ENCODE assay signal across 19 cellular contexts in genomic region chr18:48323151-48323550, GRCh38.
DNase-seq lines count a peak whose midpoint lies in the region; TF ChIP-seq lines count a peak whose summit lies in the region.
"Had no signal": no experiment of that assay in that cellular context is flagged by ENCODE, and none has a peak within 500 bp of the region (broad histone marks: within the 10 kb centered on the region; RNA-seq: fewer than 3 reads in every experiment).

No MANE protein-coding gene starts in this region.

- H3K9me3 ChIP-seq in PC-9 (ENCODE audit: insufficient read depth, low read depth) (no peaks in the 10 kb centered on the region), trophoblast cell (ENCODE audit: insufficient read depth, low read depth, low read length) (no peaks in the 10 kb centered on the region)
- H3K9me3 ChIP-seq: A549; BE2C; BLaER1 treated with 17β-estradiol and CSF1 and Interleukin-3, amounts not matched to agents 10 nM and 100 nM had no signal

- WGBS in trophoblast cell (ENCODE audit: extremely low coverage, insufficient coverage, insufficient read length): no CpG with 5 or more reads among the region's 2 CpGs
- 82% methylated on average over 2 of the region's 2 CpGs for WGBS in urinary bladder

- no peak overlapping the region for H3K9ac ChIP-seq in trophoblast cell (ENCODE audit: low read length)
- H3K9ac ChIP-seq: BLaER1 treated with 17β-estradiol and CSF1 and Interleukin-3, amounts not matched to agents 10 nM and 100 nM had no signal

- no peak overlapping the region for H3K23ac ChIP-seq in trophoblast cell (ENCODE audit: low read length)

- H3F3A ChIP-seq in PC-9 (ENCODE audit: insufficient read depth, low read depth): peaks cover 11% of the 10 kb centered on the region; the same call in 1 of the 2 replicates

- no peak overlapping the region for H4K91ac ChIP-seq in trophoblast cell (ENCODE audit: low read depth, low read length)

- H3K4me3 ChIP-seq in PC-9 (no peak overlapping the region), epithelial cell of esophagus (ENCODE audit: low read length) (no peak overlapping the region), trophoblast cell (ENCODE audit: low read depth, low read length) (no peak overlapping the region), urinary bladder (ENCODE audit: low read depth, low read length) (no peak overlapping the region)
- H3K4me3 ChIP-seq: A549; BLaER1 treated with 17β-estradiol and CSF1 and Interleukin-3, amounts not matched to agents 10 nM and 100 nM; GM23338 had no signal

- no peak overlapping the region for H2BK120ac ChIP-seq in trophoblast cell (ENCODE audit: insufficient read depth, low read length, poor library complexity)

- H4K12ac ChIP-seq in trophoblast cell (ENCODE audit: low read depth, low read length): no peak overlapping the region

- no peak overlapping the region for H2AK5ac ChIP-seq in trophoblast cell (ENCODE audit: low read length)

- H4K20me1 ChIP-seq in PC-9 (ENCODE audit: insufficient read depth): no peaks in the 10 kb centered on the region
- H4K20me1 ChIP-seq: BLaER1 treated with 17β-estradiol and CSF1 and Interleukin-3, amounts not matched to agents 10 nM and 100 nM had no signal

- H2AFZ ChIP-seq in PC-9 (no peak overlapping the region), trophoblast cell (ENCODE audit: insufficient read depth, low read length, poor library complexity) (no peak overlapping the region)
- H2AFZ ChIP-seq: GM23338 had no signal

- no peak overlapping the region for H2BK5ac ChIP-seq in trophoblast cell (ENCODE audit: low read depth, low read length, poor library complexity)

- TF ChIP-seq CTCF in PC-9 (conservative IDR thresholded peaks at IDR 0.05) (no peak), epithelial cell of esophagus (IDR thresholded peaks at IDR 0.05; ENCODE audit: insufficient read depth, low read depth, low read length, missing control alignments) (no peak)

- no peaks in the 10 kb centered on the region for H3K9me2 ChIP-seq in PC-9 (ENCODE audit: insufficient read depth)

- H4K8ac ChIP-seq in trophoblast cell (ENCODE audit: low read depth, low read length): no peak overlapping the region

- no peak overlapping the region for H3K18ac ChIP-seq in trophoblast cell (ENCODE audit: low read length)

- H3K27me3 ChIP-seq in PC-9 (ENCODE audit: insufficient read depth, low read depth) (no peaks in the 10 kb centered on the region), trophoblast cell (ENCODE audit: insufficient read depth, low read length) (no peaks in the 10 kb centered on the region)
- H3K27me3 ChIP-seq: BE2C; BLaER1 treated with 17β-estradiol and CSF1 and Interleukin-3, amounts not matched to agents 10 nM and 100 nM had no signal

- no peak overlapping the region for H3K4ac ChIP-seq in trophoblast cell (ENCODE audit: low read depth, low read length)

- no TSS peak for BruUV-seq in PC-9 (replicated peaks; lab: Mats Ljungman, UMichigan)

- H3K4me2 ChIP-seq in PC-9 (peak overlapping the region; percentile 12; the same call in 1 of the 2 replicates), trophoblast cell (ENCODE audit: low read length) (no peak overlapping the region)
- H3K4me2 ChIP-seq: A549; BLaER1 treated with 17β-estradiol and CSF1 and Interleukin-3, amounts not matched to agents 10 nM and 100 nM; GM23338 had no signal

- POLR2A ChIA-PET in PC-9 (lab: Charles Lee; ENCODE audit: unreplicated experiment): no interaction called here

- H3K79me2 ChIP-seq in PC-9 (ENCODE audit: low read depth) (no peaks in the 10 kb centered on the region), trophoblast cell (ENCODE audit: control insufficient read depth, insufficient read depth, low read length, poor library complexity) (no peaks in the 10 kb centered on the region)

- no peaks in the 10 kb centered on the region for H3K36me3 ChIP-seq in PC-9 (ENCODE audit: low read depth)
- no peaks in the 10 kb centered on the region for H3K36me3 ChIP-seq in trophoblast cell (ENCODE audit: control insufficient read depth in 1 of 2, insufficient read depth in 2 of 2, low read length in 2 of 2)
- H3K36me3 ChIP-seq in urinary bladder (ENCODE audit: insufficient read depth): no peaks in the 10 kb centered on the region
- H3K36me3 ChIP-seq: BE2C; BLaER1 treated with 17β-estradiol and CSF1 and Interleukin-3, amounts not matched to agents 10 nM and 100 nM had no signal

- DNase-seq in PC-9 (peak in 1 of 2 experiments; percentile 78), epithelial cell of esophagus (ENCODE audit: low read depth) (peak; percentile 24), trophoblast cell (peak; percentile 12 to 55), SW480 (ENCODE audit: low spot score) (no peak)
- DNase-seq in stimulated activated CD4-positive, alpha-beta T cell treated with anti-CD3 and anti-CD28 coated beads, Interleukin-2, amount 100 ng/mL, for 24 hours: no peak
- no peak for DNase-seq in activated effector memory CD4-positive, alpha-beta T cell treated with Interleukin-2 at 50 U/mL for 16 hours
- DNase-seq: 8988T; ACHN; AML-193; BE2C; Calu3; CD4-positive, alpha-beta memory T cell; COR-L47; GF-D8; H9 had no signal

- intact Hi-C loops in PC-9 (cut with micrococcal nuclease; ENCODE audit: unreplicated experiment): no loop called here

- H3K4me1 ChIP-seq in PC-9 (replicated peaks; ENCODE audit: insufficient read depth) (peaks cover 41% of the 10 kb centered on the region), trophoblast cell (ENCODE audit: control insufficient read depth in 1 of 2, insufficient read depth in 2 of 2, low read length in 2 of 2) (peaks cover 5 to 7% of the 10 kb centered on the region in 2 experiments), urinary bladder (ENCODE audit: insufficient read depth) (no peaks in the 10 kb centered on the region)

- H3K27ac ChIP-seq in PC-9: no peak overlapping the region
- H3K27ac ChIP-seq in trophoblast cell (ENCODE audit: low read depth, low read length): no peak overlapping the region
- peak overlapping the region; percentile 39 for H3K27ac ChIP-seq in urinary bladder (ENCODE audit: low read depth)
- H3K27ac ChIP-seq: A549; BLaER1 treated with 17β-estradiol and CSF1 and Interleukin-3, amounts not matched to agents 10 nM and 100 nM had no signal

- H3K79me1 ChIP-seq in trophoblast cell (ENCODE audit: low read length): no peaks in the 10 kb centered on the region

- CTCF ChIA-PET in PC-9 (lab: Charles Lee): no interaction called here

- no peak overlapping the region for H2BK12ac ChIP-seq in trophoblast cell (ENCODE audit: low read length)

- H3K14ac ChIP-seq in trophoblast cell (ENCODE audit: low read length): no peak overlapping the region

Comparison
In these comparisons a context has a peak if more than half of its experiments do, and no peak if none do; other contexts are left out.
1. DNase-seq: peak in epithelial cell of esophagus (single experiment) and trophoblast cell (2 of 2); none in SW480 (single experiment), stimulated activated CD4-positive, alpha-beta T cell treated with anti-CD3 and anti-CD28 coated beads, Interleukin-2, amount 100 ng/mL, for 24 hours (0 of 2) and activated effector memory CD4-positive, alpha-beta T cell treated with Interleukin-2 at 50 U/mL for 16 hours (single experiment).